ENCODE assay signal across 8 cellular contexts in the genomic region with DNA sequence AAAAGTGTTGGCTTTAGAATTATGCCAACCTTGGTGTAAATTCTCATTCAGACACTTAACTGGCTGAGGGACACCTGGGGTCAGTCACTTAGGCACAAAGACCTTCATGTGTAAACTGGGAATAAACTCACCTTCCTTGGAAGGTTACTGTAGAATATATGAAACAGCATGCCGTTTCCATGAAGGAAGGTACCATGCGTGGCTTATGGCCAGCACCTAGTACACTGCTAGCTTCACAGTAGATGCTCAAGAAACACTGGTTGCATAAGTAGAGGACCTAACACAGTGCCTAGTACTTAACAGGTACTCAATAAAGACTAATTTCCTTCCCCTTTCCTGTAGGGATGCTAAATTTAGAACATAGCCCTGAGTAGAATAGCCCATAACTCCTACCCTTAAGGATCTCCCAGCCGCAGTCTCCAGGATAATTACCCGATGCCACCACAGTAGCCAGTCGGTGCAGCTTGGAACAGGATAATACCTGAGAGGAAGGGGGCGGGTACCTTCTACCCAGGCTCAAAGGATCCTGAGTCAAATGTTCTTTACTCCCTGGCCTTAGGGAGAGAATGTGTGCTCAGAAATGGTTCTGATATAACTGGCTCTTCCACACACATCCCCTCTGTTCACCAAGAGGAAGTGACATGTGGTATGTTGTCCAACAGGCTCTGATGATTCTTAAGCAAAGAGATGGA. TPM values are rescaled to one million over a fixed set of nuclear protein-coding genes. Genes with fewer than 3 reads are reported as not detected.
DNase-seq lines count a peak whose midpoint lies in the region; ATAC-seq and TF ChIP-seq lines count a peak whose summit lies in the region.

No MANE protein-coding gene starts in this region.

- H3K9me3 ChIP-seq in DOHH2 (ENCODE audit: control insufficient read depth, insufficient read depth, low read length) (no peaks in the 10 kb centered on the region), duodenal mucosa (ENCODE audit: control insufficient read depth in 1 of 2, low read length in 2 of 2) (no peaks in the 10 kb centered on the region), osteoblast (ENCODE audit: low read depth, low read length) (no peaks in the 10 kb centered on the region)

- peak; percentile 47 for DNase-seq in NCI-H2227 (lab: John Stamatoyannopoulos, UW; ENCODE audit: unreplicated experiment)
- no peak for DNase-seq in osteoblast (ENCODE audit: insufficient read length, low spot score, missing footprints)
- DNase-seq in activated CD4-positive, CD25-positive, alpha-beta regulatory T cell treated with anti-CD3 and anti-CD28 coated beads, Interleukin-2, amount 50 U/mL, for 72 hours: no peak
- no peak for DNase-seq in activated CD8-positive, alpha-beta memory T cell treated with anti-CD3 and anti-CD28 coated beads, Interleukin-2, amount 50 U/mL, for 4 hours

- no peaks in the 10 kb centered on the region for H3K9me2 ChIP-seq in DOHH2 (replicated peaks; ENCODE audit: control insufficient read depth, low read length)

- H3K4me2 ChIP-seq in DOHH2 (ENCODE audit: low read length) (peak overlapping the region; percentile 98), osteoblast (ENCODE audit: insufficient read depth, low read length) (peak overlapping the region; percentile 93)

- H3K4me1 ChIP-seq in DOHH2 (ENCODE audit: control insufficient read depth, low read length): peaks cover 52% of the 10 kb centered on the region
- H3K4me1 ChIP-seq in duodenal mucosa (ENCODE audit: control insufficient read depth in 1 of 2, insufficient read depth in 2 of 2, low read length in 2 of 2): peaks cover 57 to 58% of the 10 kb centered on the region in 2 donors
- peaks cover 61% of the 10 kb centered on the region for H3K4me1 ChIP-seq in osteoblast (ENCODE audit: insufficient read depth, low read length)

- H3F3A ChIP-seq in DOHH2 (ENCODE audit: control insufficient read depth, insufficient read depth): peaks cover 3% of the 10 kb centered on the region; the same call in 1 of the 2 replicates

- H2AFZ ChIP-seq in osteoblast (ENCODE audit: low read length): no peak overlapping the region

- H3K27ac ChIP-seq in DOHH2 (ENCODE audit: low read depth, low read length) (no peak overlapping the region), duodenal mucosa (ENCODE audit: low read depth, low read length) (peak overlapping the region; percentile 12), osteoblast (ENCODE audit: low read depth, low read length) (peak overlapping the region; percentile 97)

- H3K27me3 ChIP-seq in DOHH2 (ENCODE audit: control insufficient read depth, low read length) (no peaks in the 10 kb centered on the region), duodenal mucosa (ENCODE audit: control insufficient read depth in 1 of 2, insufficient read depth in 2 of 2, low read length in 2 of 2) (no peaks in the 10 kb centered on the region), osteoblast (ENCODE audit: insufficient read depth, low read length) (no peaks in the 10 kb centered on the region)

- ATAC-seq in HG02759 (IDR thresholded peaks at IDR 0.05; ENCODE audit: unreplicated experiment) (no peak), HG02884 (IDR thresholded peaks at IDR 0.05; ENCODE audit: unreplicated experiment) (no peak)

- H3K4me3 ChIP-seq in DOHH2 (ENCODE audit: low read length) (no peak overlapping the region; the same call in 1 of the 2 replicates), duodenal mucosa (ENCODE audit: low read depth in 1 of 2, low read length in 2 of 2) (peak overlapping the region; percentile 77 to 93), osteoblast (ENCODE audit: insufficient read depth, low read length) (peak overlapping the region; percentile 84)

- no peak for TF ChIP-seq CTCF in DOHH2 (IDR thresholded peaks at IDR 0.05; ENCODE audit: low read depth, low read length, poor library complexity, severe bottlenecking)
- TF ChIP-seq CTCF in osteoblast (IDR thresholded peaks at IDR 0.05; ENCODE audit: extremely low read depth, low read depth, low read length): no peak

- peak overlapping the region; percentile 45 to 95 for H3K9ac ChIP-seq in duodenal mucosa (ENCODE audit: low read depth in 1 of 2, low read length in 2 of 2)

- H3K79me2 ChIP-seq in DOHH2 (ENCODE audit: control insufficient read depth, low read length): peaks cover 59% of the 10 kb centered on the region
- H3K79me2 ChIP-seq in osteoblast (ENCODE audit: insufficient read depth, low read length): peaks cover 93% of the 10 kb centered on the region

- H4K20me1 ChIP-seq in DOHH2 (ENCODE audit: control insufficient read depth, insufficient read depth, low read depth, low read length) (no peaks in the 10 kb centered on the region), osteoblast (ENCODE audit: insufficient read depth, low read length) (peaks cover 6% of the 10 kb centered on the region)

- peaks cover 55% of the 10 kb centered on the region for H3K36me3 ChIP-seq in DOHH2 (ENCODE audit: control insufficient read depth, low read length)
- peaks cover 3 to 18% of the 10 kb centered on the region in 2 donors for H3K36me3 ChIP-seq in duodenal mucosa (ENCODE audit: control insufficient read depth in 1 of 2, insufficient read depth in 2 of 2, low read length in 2 of 2)
- H3K36me3 ChIP-seq in osteoblast (ENCODE audit: insufficient read depth, low read length): peaks cover 33% of the 10 kb centered on the region

RNA-seq across cellular contexts. Expression of a gene that starts 3.6 kb away (rescaled TPM):
- 127 and 136 TPM in 2 replicates for total RNA-seq in osteoblast

RNA-seq across cellular contexts. Expression of a gene that starts 20.0 kb away (rescaled TPM):
- total RNA-seq in osteoblast: 16.2 and 18.5 TPM in 2 replicates
